Comparison of ENCODE assay signal across 8 cellular contexts in the genomic region with DNA sequence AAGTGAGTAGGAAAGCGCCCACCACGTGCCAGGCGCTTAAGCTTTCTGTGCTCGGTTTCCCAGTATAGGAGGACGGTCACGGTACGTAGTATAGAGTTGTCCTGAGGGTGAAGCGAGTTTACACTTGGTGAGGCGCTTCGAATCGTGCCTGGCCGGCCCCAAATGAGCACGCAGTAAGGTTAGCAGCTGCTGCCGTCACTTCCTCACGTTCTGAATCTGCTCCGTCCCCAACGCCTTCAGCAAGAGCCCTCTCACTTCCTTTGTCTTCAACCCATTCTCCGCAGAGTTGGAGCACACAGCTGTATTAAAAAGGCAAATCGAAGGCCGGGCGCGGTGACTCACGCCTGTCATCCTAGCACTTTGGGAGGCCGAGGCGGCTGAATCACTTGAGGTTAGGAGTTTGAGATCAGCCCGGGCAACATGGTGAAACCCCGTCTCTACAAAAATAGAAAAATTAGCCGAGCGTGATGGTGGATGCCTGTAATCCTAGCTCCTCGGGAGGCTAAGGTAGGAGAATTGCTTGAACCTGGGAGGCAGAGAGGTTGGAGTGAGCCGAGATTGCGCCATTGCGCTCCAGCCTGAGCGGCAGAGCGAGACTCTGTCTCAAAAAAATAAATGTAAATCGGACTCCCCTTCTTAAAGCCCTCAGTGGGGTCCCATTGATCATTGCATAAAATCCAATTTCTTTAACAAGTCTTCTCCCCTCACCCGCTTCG. TPM values are rescaled to one million over a fixed set of nuclear protein-coding genes. Genes with fewer than 3 reads are reported as not detected.
DNase-seq lines count a peak whose midpoint lies in the region; ATAC-seq and TF ChIP-seq lines count a peak whose summit lies in the region.

No MANE protein-coding gene starts in this region.

- no peaks in the 10 kb centered on the region for H3K27me3 Mint-ChIP-seq in progenitor cell of endocrine pancreas

- H3K4me1 Mint-ChIP-seq in progenitor cell of endocrine pancreas (ENCODE audit: low read depth), result peaks cover 34% of the 10 kb centered on the region

- ATAC-seq in GM21529 (IDR thresholded peaks at IDR 0.05; ENCODE audit: unreplicated experiment), result peak; percentile 42

- H3K4me3 Mint-ChIP-seq in progenitor cell of endocrine pancreas (ENCODE audit: low read depth), result peak overlapping the region; percentile 99

- peaks cover 1% of the 10 kb centered on the region for H3K36me3 Mint-ChIP-seq in progenitor cell of endocrine pancreas (ENCODE audit: insufficient read depth)

- no peaks in the 10 kb centered on the region for H3K36me3 ChIP-seq in cardiac muscle cell
- no peaks in the 10 kb centered on the region for H3K36me3 ChIP-seq in urinary bladder (ENCODE audit: insufficient read depth)

- in situ Hi-C loops in SK-MEL-5 (cut with HindIII; ENCODE audit: low pct_unique_long_range_greater_than_20kb, low sequenced_read_pairs), result no loop called here

- TF ChIP-seq EP300 in Ishikawa (IDR thresholded peaks at IDR 0.05; ENCODE audit: borderline replicate concordance), result no peak

- no peak for TF ChIP-seq RAD21 in Ishikawa (IDR thresholded peaks at IDR 0.05; ENCODE audit: low read depth)

- WGBS in urinary bladder, result 12% methylated on average over 38 of the region's 38 CpGs

- no peaks in the 10 kb centered on the region for H3K9me3 ChIP-seq in cardiac muscle cell (ENCODE audit: low read depth)

- no peaks in the 10 kb centered on the region for H3K27me3 ChIP-seq in cardiac muscle cell

- H3K4me3 ChIP-seq in cardiac muscle cell, result peak overlapping the region; percentile 61
- H3K4me3 ChIP-seq in urinary bladder (ENCODE audit: low read depth, low read length), result peak overlapping the region; percentile 79

- no peaks in the 10 kb centered on the region for H3K9me3 Mint-ChIP-seq in progenitor cell of endocrine pancreas (ENCODE audit: low read depth)

- H3K4me1 ChIP-seq in cardiac muscle cell (ENCODE audit: low read depth) (peaks cover 42% of the 10 kb centered on the region), urinary bladder (ENCODE audit: insufficient read depth) (no peaks in the 10 kb centered on the region)

- TF ChIP-seq CTCF in cardiac muscle cell (IDR thresholded peaks at IDR 0.05; ENCODE audit: low read depth, low read length), result no peak
- TF ChIP-seq CTCF in progenitor cell of endocrine pancreas (IDR thresholded peaks at IDR 0.05; ENCODE audit: unreplicated experiment), result no peak

- H3K27ac ChIP-seq in cardiac muscle cell (peak overlapping the region; percentile 86), urinary bladder (ENCODE audit: low read depth) (peak overlapping the region; percentile 95)

- peak overlapping the region; percentile 98 for H3K27ac Mint-ChIP-seq in progenitor cell of endocrine pancreas

- DNase-seq in DMS 273 treated with DMSO at 0.1 percent for 48 hours (lab: John Stamatoyannopoulos, UW) (peak; percentile 50), SK-MEL-5 (ENCODE audit: low read depth, low spot score) (peak; percentile 24), cardiac muscle cell (ENCODE audit: low read depth in 1 of 2, low spot score in 1 of 2) (peak; percentile 8 to 88), progenitor cell of endocrine pancreas (ENCODE audit: low spot score, unreplicated experiment) (peak; percentile 14)
- peak; percentile 85 for DNase-seq in activated naive CD4-positive, alpha-beta T cell treated with anti-CD3 and anti-CD28 coated beads, Interleukin-2, amount 50 U/mL, for 16 hours

TF ChIP-seq in Ishikawa, 13 proteins besides CTCF, POLR2A, EP300 and RAD21:
- TF ChIP-seq YY1 (IDR thresholded peaks at IDR 0.05; ENCODE audit: low read depth) (no peak), CEBPB (IDR thresholded peaks at IDR 0.05) (peak; percentile 60), MAX (IDR thresholded peaks at IDR 0.05) (peak; percentile 76)
TF ChIP-seq in Ishikawa: peak in this region for 2.

RNA-seq across cellular contexts. Expression of gene TDP1, which starts 0.7 kb away (rescaled TPM):
- total RNA-seq in SK-MEL-5 (2014; rRNA removed; shearing (Covaris generic)), result 11.7 and 16.6 TPM in 2 replicates
- 8.5 and 9.6 TPM in 2 replicates for polyA plus RNA-seq in SK-MEL-5 (2015; cell fraction: cytosol; rRNA removed)
- 15.9 and 21.2 TPM in 2 replicates for polyA plus RNA-seq in SK-MEL-5 (2015; cell fraction: nucleus; rRNA removed)
- 28.0 and 35.0 TPM in 2 replicates for total RNA-seq in cardiac muscle cell
- 26.6 and 35.7 TPM in 2 replicates for polyA plus RNA-seq in cardiac muscle cell
- total RNA-seq in progenitor cell of endocrine pancreas, result 45.9 and 46.6 TPM in 2 replicates
- total RNA-seq in urinary bladder, result 20.5 TPM
- 6.9 TPM for polyA plus RNA-seq in urinary bladder

RNA-seq across cellular contexts. Expression of gene EFCAB11, which starts 1.9 kb away (rescaled TPM):
- 3.3 and 6.1 TPM in 2 replicates for total RNA-seq in SK-MEL-5 (2014; rRNA removed; shearing (Covaris generic))
- polyA plus RNA-seq in SK-MEL-5 (2015; cell fraction: cytosol; rRNA removed), result 2.1 and 4.0 TPM in 2 replicates
- polyA plus RNA-seq in SK-MEL-5 (2015; cell fraction: nucleus; rRNA removed), result 3.3 and 6.0 TPM in 2 replicates
- total RNA-seq in cardiac muscle cell (12.3 and 13.1 TPM in 2 replicates), progenitor cell of endocrine pancreas (18.1 and 20.8 TPM in 2 replicates), urinary bladder (14.2 TPM)
- polyA plus RNA-seq in cardiac muscle cell (14.7 and 20.3 TPM in 2 replicates), urinary bladder (6.5 TPM)

Comparison
In these comparisons a context has a peak if more than half of its experiments do, and no peak if none do; other contexts are left out.
1. Peak in every context shown above with its lines: DNase-seq, ATAC-seq, H3K4me3 ChIP-seq and H3K27ac ChIP-seq.
2. DNase-seq: peak in every context shown above with its lines; median percentile 85 in activated naive CD4-positive, alpha-beta T cell treated with anti-CD3 and anti-CD28 coated beads, Interleukin-2, amount 50 U/mL, for 16 hours; 50 in DMS 273 treated with DMSO at 0.1 percent for 48 hours; 48 in cardiac muscle cell; 24 in SK-MEL-5; 14 in progenitor cell of endocrine pancreas.